Comparison of ENCODE assay signal across 2 cellular contexts in genomic region chr9:36039121-36039520, GRCh38.
TF ChIP-seq lines count a peak whose summit lies in the region.

No MANE protein-coding gene starts in this region.

TF ChIP-seq in SK-N-SH, 30 proteins besides CTCF, POLR2A, EP300 and RAD21 (continued from another document):
- no peak for TF ChIP-seq PBX3 (IDR thresholded peaks at IDR 0.05)
- TF ChIP-seq EZH2phosphoT487 (IDR thresholded peaks at IDR 0.05; ENCODE audit: borderline replicate concordance, low read depth): no peak
- no peak for TF ChIP-seq RCOR1 (IDR thresholded peaks at IDR 0.05; ENCODE audit: low read length)
- TF ChIP-seq TEAD4 (IDR thresholded peaks at IDR 0.05; ENCODE audit: borderline replicate concordance, insufficient read depth): no peak
- TF ChIP-seq FOSL2 (IDR thresholded peaks at IDR 0.05; ENCODE audit: borderline replicate concordance, low read depth): no peak
- no peak for TF ChIP-seq RFX5 (IDR thresholded peaks at IDR 0.05; ENCODE audit: low read length)
- TF ChIP-seq CHD2 (IDR thresholded peaks at IDR 0.05; ENCODE audit: low read length, partially characterized antibody): no peak
- no peak for TF ChIP-seq TAF1 (IDR thresholded peaks at IDR 0.05; ENCODE audit: borderline replicate concordance, low read depth, low read length)
- TF ChIP-seq RXRA (IDR thresholded peaks at IDR 0.05; ENCODE audit: borderline replicate concordance, low read depth): no peak
- TF ChIP-seq IRF3 (IDR thresholded peaks at IDR 0.05; ENCODE audit: low read depth, low read length): no peak
- TF ChIP-seq TCF12 (IDR thresholded peaks at IDR 0.05): no peak
- TF ChIP-seq REST (IDR thresholded peaks at IDR 0.05; ENCODE audit: low read depth, low read length): no peak
- TF ChIP-seq MXI1 (IDR thresholded peaks at IDR 0.05; ENCODE audit: low read depth, low read length): no peak
- no peak for TF ChIP-seq GABPA (IDR thresholded peaks at IDR 0.05; ENCODE audit: low read depth)
- no peak for TF ChIP-seq NFIC (IDR thresholded peaks at IDR 0.05; ENCODE audit: borderline replicate concordance)
- no peak for TF ChIP-seq FOXJ3 (CRISPR knock-in tag; IDR thresholded peaks at IDR 0.05)
- no peak for TF ChIP-seq SIN3A (IDR thresholded peaks at IDR 0.05; ENCODE audit: borderline replicate concordance, low read depth, low read length)
- no peak for TF ChIP-seq SMC3 (IDR thresholded peaks at IDR 0.05; ENCODE audit: low read depth, low read length)
- TF ChIP-seq YY1 (IDR thresholded peaks at IDR 0.05; ENCODE audit: low read depth): no peak

TF ChIP-seq in SK-N-SH treated with all-trans-retinoic acid at 6 μM for 48 hours, 23 proteins besides CTCF, POLR2A, EP300 and RAD21 (continued from another document):
- TF ChIP-seq TSHZ2 (CRISPR knock-in tag; IDR thresholded peaks at IDR 0.05) (no peak), PATZ1 (CRISPR knock-in tag; IDR thresholded peaks at IDR 0.05; ENCODE audit: borderline replicate concordance) (no peak)
